1 cellular context compared by ENCODE assay signal in genomic region chr1:153670859-153671622, GRCh38.
A peak's percentile ranks its signal among the peaks of the same experiment; 100 is the strongest.
TF ChIP-seq lines count a peak whose summit lies in the region.

TSS of gene ILF2 (minus strand) at chr1:153670993. CDS start at chr1:153670922, 71 bp downstream.

TF ChIP-seq in GM12878, 131 proteins besides CTCF, POLR2A, EP300 and RAD21 (continued from another document and continues in another):
- TF ChIP-seq, protein P1, sequence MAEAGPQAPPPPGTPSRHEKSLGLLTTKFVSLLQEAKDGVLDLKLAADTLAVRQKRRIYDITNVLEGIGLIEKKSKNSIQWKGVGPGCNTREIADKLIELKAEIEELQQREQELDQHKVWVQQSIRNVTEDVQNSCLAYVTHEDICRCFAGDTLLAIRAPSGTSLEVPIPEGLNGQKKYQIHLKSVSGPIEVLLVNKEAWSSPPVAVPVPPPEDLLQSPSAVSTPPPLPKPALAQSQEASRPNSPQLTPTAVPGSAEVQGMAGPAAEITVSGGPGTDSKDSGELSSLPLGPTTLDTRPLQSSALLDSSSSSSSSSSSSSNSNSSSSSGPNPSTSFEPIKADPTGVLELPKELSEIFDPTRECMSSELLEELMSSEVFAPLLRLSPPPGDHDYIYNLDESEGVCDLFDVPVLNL (IDR thresholded peaks at IDR 0.05; ENCODE audit: low read depth, low read length) = 0 out of 2 replicates have a peak, but pooled peaks have one; percentile 57
- peak; percentile 95 for TF ChIP-seq POLR2AphosphoS5 (IDR thresholded peaks at IDR 0.05; ENCODE audit: low read length)
- TF ChIP-seq BCL11A (IDR thresholded peaks at IDR 0.05; ENCODE audit: low read depth, low read length) = no peak
- no peak for TF ChIP-seq CEBPZ (IDR thresholded peaks at IDR 0.05; ENCODE audit: low read depth, low read length)
- TF ChIP-seq BCL3 (IDR thresholded peaks at IDR 0.05; ENCODE audit: borderline replicate concordance, insufficient read depth, low read depth, low read length, poor library complexity, severe bottlenecking) = no peak
- no peak; the same call in 1 of the 2 replicates for TF ChIP-seq TCF7 (IDR thresholded peaks at IDR 0.05; ENCODE audit: borderline replicate concordance)
- TF ChIP-seq POU2F2 (IDR thresholded peaks at IDR 0.05; ENCODE audit: borderline replicate concordance, low read depth, low read length) = peak; percentile 10; the same call in 1 of the 3 replicates
- TF ChIP-seq RUNX3 (IDR thresholded peaks at IDR 0.05; ENCODE audit: low read length) = peak; percentile 57
- TF ChIP-seq SIX5 (IDR thresholded peaks at IDR 0.05; ENCODE audit: low read depth, low read length, severe bottlenecking) = no peak
- peak; percentile 70; the same call in 1 of the 2 replicates for TF ChIP-seq MTA3 (IDR thresholded peaks at IDR 0.05; ENCODE audit: borderline replicate concordance, low read length)
- no peak for TF ChIP-seq ZNF622 (IDR thresholded peaks at IDR 0.05)
- no peak; the same call in 1 of the 2 replicates for TF ChIP-seq LARP7 (IDR thresholded peaks at IDR 0.05)
- no peak for TF ChIP-seq KLF5 (IDR thresholded peaks at IDR 0.05; ENCODE audit: partially characterized antibody)
- TF ChIP-seq, protein P2, sequence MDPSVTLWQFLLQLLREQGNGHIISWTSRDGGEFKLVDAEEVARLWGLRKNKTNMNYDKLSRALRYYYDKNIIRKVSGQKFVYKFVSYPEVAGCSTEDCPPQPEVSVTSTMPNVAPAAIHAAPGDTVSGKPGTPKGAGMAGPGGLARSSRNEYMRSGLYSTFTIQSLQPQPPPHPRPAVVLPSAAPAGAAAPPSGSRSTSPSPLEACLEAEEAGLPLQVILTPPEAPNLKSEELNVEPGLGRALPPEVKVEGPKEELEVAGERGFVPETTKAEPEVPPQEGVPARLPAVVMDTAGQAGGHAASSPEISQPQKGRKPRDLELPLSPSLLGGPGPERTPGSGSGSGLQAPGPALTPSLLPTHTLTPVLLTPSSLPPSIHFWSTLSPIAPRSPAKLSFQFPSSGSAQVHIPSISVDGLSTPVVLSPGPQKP (IDR thresholded peaks at IDR 0.05; ENCODE audit: low read depth, low read length) = 0 out of 2 replicates have a peak, but pooled peaks have one; percentile 33
- TF ChIP-seq ZBTB40 (IDR thresholded peaks at IDR 0.05; ENCODE audit: borderline replicate concordance) = peak; percentile 89
- peak; percentile 73; the same call in 1 of the 2 replicates for TF ChIP-seq GATAD2B (conservative IDR thresholded peaks at IDR 0.05; ENCODE audit: low read depth)
- TF ChIP-seq CHD4 (IDR thresholded peaks at IDR 0.05) = no peak
- TF ChIP-seq BACH1 (IDR thresholded peaks at IDR 0.05; ENCODE audit: borderline replicate concordance) = no peak
- peak; percentile 55; the same call in 1 of the 2 replicates for TF ChIP-seq CBX5 (IDR thresholded peaks at IDR 0.05; ENCODE audit: low read depth)
- TF ChIP-seq, protein P3, sequence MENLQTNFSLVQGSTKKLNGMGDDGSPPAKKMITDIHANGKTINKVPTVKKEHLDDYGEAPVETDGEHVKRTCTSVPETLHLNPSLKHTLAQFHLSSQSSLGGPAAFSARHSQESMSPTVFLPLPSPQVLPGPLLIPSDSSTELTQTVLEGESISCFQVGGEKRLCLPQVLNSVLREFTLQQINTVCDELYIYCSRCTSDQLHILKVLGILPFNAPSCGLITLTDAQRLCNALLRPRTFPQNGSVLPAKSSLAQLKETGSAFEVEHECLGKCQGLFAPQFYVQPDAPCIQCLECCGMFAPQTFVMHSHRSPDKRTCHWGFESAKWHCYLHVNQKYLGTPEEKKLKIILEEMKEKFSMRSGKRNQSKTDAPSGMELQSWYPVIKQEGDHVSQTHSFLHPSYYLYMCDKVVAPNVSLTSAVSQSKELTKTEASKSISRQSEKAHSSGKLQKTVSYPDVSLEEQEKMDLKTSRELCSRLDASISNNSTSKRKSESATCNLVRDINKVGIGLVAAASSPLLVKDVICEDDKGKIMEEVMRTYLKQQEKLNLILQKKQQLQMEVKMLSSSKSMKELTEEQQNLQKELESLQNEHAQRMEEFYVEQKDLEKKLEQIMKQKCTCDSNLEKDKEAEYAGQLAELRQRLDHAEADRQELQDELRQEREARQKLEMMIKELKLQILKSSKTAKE (IDR thresholded peaks at IDR 0.05; ENCODE audit: low read depth, poor library complexity, severe bottlenecking) = peak; percentile 95
- TF ChIP-seq MEF2A (IDR thresholded peaks at IDR 0.05; ENCODE audit: insufficient read depth, low read depth, low read length) = 0 out of 2 replicates have a peak, but pooled peaks have one; percentile 26
- no peak; the same call in 1 of the 2 replicates for TF ChIP-seq RAD51 (IDR thresholded peaks at IDR 0.05)
- TF ChIP-seq MEF2B (IDR thresholded peaks at IDR 0.05; ENCODE audit: partially characterized antibody, poor library complexity, severe bottlenecking) = peak; percentile 12
- TF ChIP-seq CHD2 (IDR thresholded peaks at IDR 0.05; ENCODE audit: borderline replicate concordance, low read depth, low read length) = peak; percentile 92
- TF ChIP-seq, protein P4, sequence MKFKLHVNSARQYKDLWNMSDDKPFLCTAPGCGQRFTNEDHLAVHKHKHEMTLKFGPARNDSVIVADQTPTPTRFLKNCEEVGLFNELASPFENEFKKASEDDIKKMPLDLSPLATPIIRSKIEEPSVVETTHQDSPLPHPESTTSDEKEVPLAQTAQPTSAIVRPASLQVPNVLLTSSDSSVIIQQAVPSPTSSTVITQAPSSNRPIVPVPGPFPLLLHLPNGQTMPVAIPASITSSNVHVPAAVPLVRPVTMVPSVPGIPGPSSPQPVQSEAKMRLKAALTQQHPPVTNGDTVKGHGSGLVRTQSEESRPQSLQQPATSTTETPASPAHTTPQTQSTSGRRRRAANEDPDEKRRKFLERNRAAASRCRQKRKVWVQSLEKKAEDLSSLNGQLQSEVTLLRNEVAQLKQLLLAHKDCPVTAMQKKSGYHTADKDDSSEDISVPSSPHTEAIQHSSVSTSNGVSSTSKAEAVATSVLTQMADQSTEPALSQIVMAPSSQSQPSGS (IDR thresholded peaks at IDR 0.05; ENCODE audit: low read length) = peak; percentile 87
- peak; percentile 82 for TF ChIP-seq RFX5 (IDR thresholded peaks at IDR 0.05; ENCODE audit: low read depth, low read length)
- no peak for TF ChIP-seq ZNF592 (IDR thresholded peaks at IDR 0.05)
- TF ChIP-seq YY1 (IDR thresholded peaks at IDR 0.05; ENCODE audit: low read depth, low read length) = peak; percentile 91
- TF ChIP-seq NR2C1 (IDR thresholded peaks at IDR 0.05) = no peak
- TF ChIP-seq DPF2 (IDR thresholded peaks at IDR 0.05) = 0 out of 2 replicates have a peak, but pooled peaks have one; percentile 36
- no peak; a peak in 1 of 4 replicates for TF ChIP-seq ETV6 (conservative IDR thresholded peaks at IDR 0.05 in 1 of 2, IDR thresholded peaks at IDR 0.05 in 1 of 2; ENCODE audit: borderline replicate concordance in 1 of 2, low read depth in 1 of 2)
- 0 out of 2 replicates have a peak, but pooled peaks have one; percentile 50 for TF ChIP-seq ESRRA (IDR thresholded peaks at IDR 0.05; ENCODE audit: low read length)
- TF ChIP-seq, protein P5, sequence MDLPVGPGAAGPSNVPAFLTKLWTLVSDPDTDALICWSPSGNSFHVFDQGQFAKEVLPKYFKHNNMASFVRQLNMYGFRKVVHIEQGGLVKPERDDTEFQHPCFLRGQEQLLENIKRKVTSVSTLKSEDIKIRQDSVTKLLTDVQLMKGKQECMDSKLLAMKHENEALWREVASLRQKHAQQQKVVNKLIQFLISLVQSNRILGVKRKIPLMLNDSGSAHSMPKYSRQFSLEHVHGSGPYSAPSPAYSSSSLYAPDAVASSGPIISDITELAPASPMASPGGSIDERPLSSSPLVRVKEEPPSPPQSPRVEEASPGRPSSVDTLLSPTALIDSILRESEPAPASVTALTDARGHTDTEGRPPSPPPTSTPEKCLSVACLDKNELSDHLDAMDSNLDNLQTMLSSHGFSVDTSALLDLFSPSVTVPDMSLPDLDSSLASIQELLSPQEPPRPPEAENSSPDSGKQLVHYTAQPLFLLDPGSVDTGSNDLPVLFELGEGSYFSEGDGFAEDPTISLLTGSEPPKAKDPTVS (IDR thresholded peaks at IDR 0.05; ENCODE audit: low read depth, low read length) = no peak
- TF ChIP-seq CBFB (IDR thresholded peaks at IDR 0.05; ENCODE audit: low read depth) = peak; percentile 44; the same call in 1 of the 2 replicates
- TF ChIP-seq RB1 (IDR thresholded peaks at IDR 0.05; ENCODE audit: borderline replicate concordance) = no peak; the same call in 1 of the 2 replicates
- TF ChIP-seq CREM (IDR thresholded peaks at IDR 0.05; ENCODE audit: low read depth) = peak; percentile 79; the same call in 1 of the 2 replicates
- TF ChIP-seq NFXL1 (IDR thresholded peaks at IDR 0.05; ENCODE audit: borderline replicate concordance) = no peak
- TF ChIP-seq WRNIP1 (IDR thresholded peaks at IDR 0.05; ENCODE audit: borderline replicate concordance, low read depth, low read length) = no peak
- TF ChIP-seq SRF (IDR thresholded peaks at IDR 0.05; ENCODE audit: low read depth in 2 of 2, low read length in 2 of 2) = no peak
